Comparison of ENCODE assay signal across 20 cellular contexts in the genomic region with DNA sequence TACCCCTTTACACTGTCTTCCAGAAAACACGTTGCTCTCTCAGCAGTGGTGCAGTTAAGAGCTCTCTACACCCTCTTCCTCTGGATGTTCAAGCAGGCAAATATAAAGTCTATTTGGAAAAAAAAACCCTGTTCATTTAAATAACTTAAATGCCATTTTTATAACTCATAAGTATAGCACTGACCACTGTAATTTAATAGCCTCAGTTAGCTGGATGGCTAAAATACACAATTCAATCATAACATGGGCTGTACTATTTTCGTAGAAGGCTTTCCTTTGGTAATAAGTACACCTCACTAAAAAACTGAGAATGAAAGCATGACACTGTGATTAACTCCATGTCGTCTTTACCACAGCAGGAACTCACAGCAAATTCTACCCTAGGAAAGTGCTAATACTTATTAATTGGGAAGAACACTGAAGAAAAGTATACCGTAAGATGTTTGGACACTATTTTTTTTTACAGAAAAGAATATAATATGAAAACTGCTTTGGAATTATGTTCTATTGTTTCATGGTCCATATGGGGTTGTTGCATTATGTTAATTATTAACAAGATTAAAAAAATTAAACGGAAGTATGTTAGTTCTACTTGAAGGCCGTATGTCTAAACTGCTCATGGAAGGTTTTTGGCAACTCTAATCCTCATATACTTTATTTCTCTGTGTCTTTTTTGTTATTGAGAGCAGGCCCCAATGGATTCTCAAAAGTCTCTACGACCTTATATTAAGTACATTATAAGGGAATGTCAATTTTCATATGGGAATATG.
DNase-seq lines count a peak whose midpoint lies in the region; ATAC-seq and TF ChIP-seq lines count a peak whose summit lies in the region.
"Had no signal": no experiment of that assay in that cellular context is flagged by ENCODE, and none has a peak within 500 bp of the region (broad histone marks: within the 10 kb centered on the region; RNA-seq: fewer than 3 reads in every experiment).

No MANE protein-coding gene starts in this region.

- no peaks in the 10 kb centered on the region for H3K9me3 ChIP-seq in transverse colon
- H3K9me3 ChIP-seq: right atrium auricular region, upper lobe of left lung had no signal

- H3K4me1 Mint-ChIP-seq in chondrocyte (ENCODE audit: low read depth) (peaks cover 16% of the 10 kb centered on the region), nephron (peaks cover 9% of the 10 kb centered on the region)
- H3K4me1 Mint-ChIP-seq: naive B cell; stimulated activated effector memory CD8-positive, alpha-beta T cell treated with anti-CD3 and anti-CD28 coated beads, Interleukin-12 subunit alpha, Interleukin-12 subunit beta, amount 100 ng/mL, for 72 hours had no signal

- H3K36me3 ChIP-seq in transverse colon = no peaks in the 10 kb centered on the region
- H3K36me3 ChIP-seq: left ventricle myocardium inferior, right atrium auricular region, upper lobe of left lung had no signal

- intact Hi-C loops in transverse colon (cut with DNase I; ENCODE audit: low total_unique reads) = no loop called here

- H3K4me3 Mint-ChIP-seq in chondrocyte (ENCODE audit: unreplicated experiment) = no peak overlapping the region
- H3K4me3 Mint-ChIP-seq in nephron = no peak overlapping the region
- H3K4me3 Mint-ChIP-seq: activated CD4-positive, alpha-beta memory T cell treated with anti-CD3 and anti-CD28 coated beads for 36 hours; dendritic cell treated with granulocyte-macrophage colony-stimulating factor and Interleukin-4, amounts not matched to agents 40 ng/mL and 50 ng/mL, for 4 days; H9; naive B cell; stimulated activated effector memory CD8-positive, alpha-beta T cell treated with anti-CD3 and anti-CD28 coated beads, Interleukin-12 subunit alpha, Interleukin-12 subunit beta, amount 100 ng/mL, for 72 hours had no signal

- H3K27ac Mint-ChIP-seq in chondrocyte (ENCODE audit: unreplicated experiment) (peak overlapping the region; percentile 93), nephron (peak overlapping the region; percentile 24 to 62 (median 27))
- H3K27ac Mint-ChIP-seq: activated CD4-positive, alpha-beta memory T cell treated with anti-CD3 and anti-CD28 coated beads for 36 hours; dendritic cell treated with granulocyte-macrophage colony-stimulating factor and Interleukin-4, amounts not matched to agents 40 ng/mL and 50 ng/mL, for 4 days; H9; naive B cell; stimulated activated effector memory CD8-positive, alpha-beta T cell treated with anti-CD3 and anti-CD28 coated beads, Interleukin-12 subunit alpha, Interleukin-12 subunit beta, amount 100 ng/mL, for 72 hours had no signal

- H3K4me3 ChIP-seq in AG10803 (ENCODE audit: low read length) (no peak overlapping the region), transverse colon (no peak overlapping the region)
- H3K4me3 ChIP-seq: left ventricle myocardium inferior, right atrium auricular region, SK-N-MC, upper lobe of left lung had no signal

- WGBS in transverse colon (ENCODE audit: low coverage in 1 of 2), 2 donors = 58 to 60% methylated on average over 6 to 7 of the region's 7 CpGs

- DNase-seq in AG10803 (ENCODE audit: low read depth) (peak; percentile 37), NCI-H2227 (lab: John Stamatoyannopoulos, UW; ENCODE audit: unreplicated experiment) (peak; percentile 35), chondrocyte (ENCODE audit: low spot score) (no peak), HuH-7.5 (ENCODE audit: low spot score) (no peak), transverse colon (no peak)
- DNase-seq in activated naive CD4-positive, alpha-beta T cell treated with Interleukin-2 at 50 U/mL for 16 hours = no peak
- DNase-seq: activated CD4-positive, alpha-beta memory T cell treated with anti-CD3 and anti-CD28 coated beads for 36 hours; DMS 273 treated with DMSO at 0.1 percent for 48 hours; erythroblast; H9; KG1; left ventricle myocardium inferior; naive B cell; upper lobe of left lung had no signal

- no peaks in the 10 kb centered on the region for H3K27me3 Mint-ChIP-seq in chondrocyte (ENCODE audit: low read depth)
- H3K27me3 Mint-ChIP-seq in nephron (ENCODE audit: low read depth) = no peaks in the 10 kb centered on the region
- H3K27me3 Mint-ChIP-seq: activated CD4-positive, alpha-beta memory T cell treated with anti-CD3 and anti-CD28 coated beads for 36 hours; dendritic cell treated with granulocyte-macrophage colony-stimulating factor and Interleukin-4, amounts not matched to agents 40 ng/mL and 50 ng/mL, for 4 days had no signal

- no peak for TF ChIP-seq EP300 in transverse colon (IDR thresholded peaks at IDR 0.05; ENCODE audit: low read depth)

- H3K9me3 Mint-ChIP-seq in chondrocyte (ENCODE audit: low read depth) (peaks cover 8% of the 10 kb centered on the region), nephron (no peaks in the 10 kb centered on the region)
- H3K9me3 Mint-ChIP-seq: activated CD4-positive, alpha-beta memory T cell treated with anti-CD3 and anti-CD28 coated beads for 36 hours; dendritic cell treated with granulocyte-macrophage colony-stimulating factor and Interleukin-4, amounts not matched to agents 40 ng/mL and 50 ng/mL, for 4 days; H9; stimulated activated effector memory CD8-positive, alpha-beta T cell treated with anti-CD3 and anti-CD28 coated beads, Interleukin-12 subunit alpha, Interleukin-12 subunit beta, amount 100 ng/mL, for 72 hours had no signal

- H3K27ac ChIP-seq in transverse colon = no peak overlapping the region
- H3K27ac ChIP-seq: left ventricle myocardium inferior, right atrium auricular region, SK-N-MC, upper lobe of left lung had no signal

- no peak for ATAC-seq in HG02623 (IDR thresholded peaks at IDR 0.05; ENCODE audit: unreplicated experiment)
- ATAC-seq: stimulated activated effector memory CD8-positive, alpha-beta T cell treated with anti-CD3 and anti-CD28 coated beads, Interleukin-12 subunit alpha, Interleukin-12 subunit beta, amount 100 ng/mL, for 72 hours had no signal

- peaks cover 0 to 6% (median 0%) of the 10 kb centered on the region in 4 donors for H3K4me1 ChIP-seq in transverse colon
- H3K4me1 ChIP-seq: left ventricle myocardium inferior, right atrium auricular region, upper lobe of left lung had no signal

- no peaks in the 10 kb centered on the region for H3K36me3 Mint-ChIP-seq in chondrocyte (ENCODE audit: low read depth)
- no peaks in the 10 kb centered on the region for H3K36me3 Mint-ChIP-seq in nephron (ENCODE audit: low read depth)
- H3K36me3 Mint-ChIP-seq: activated CD4-positive, alpha-beta memory T cell treated with anti-CD3 and anti-CD28 coated beads for 36 hours; naive B cell; stimulated activated effector memory CD8-positive, alpha-beta T cell treated with anti-CD3 and anti-CD28 coated beads, Interleukin-12 subunit alpha, Interleukin-12 subunit beta, amount 100 ng/mL, for 72 hours had no signal

- no peak for TF ChIP-seq CTCF in AG10803 (conservative IDR thresholded peaks at IDR 0.05; ENCODE audit: low read length)
- no peak for TF ChIP-seq CTCF in chondrocyte (IDR thresholded peaks at IDR 0.05)
- no peak for TF ChIP-seq CTCF in nephron (IDR thresholded peaks at IDR 0.05; ENCODE audit: unreplicated experiment in 3 of 3)
- no peak for TF ChIP-seq CTCF in transverse colon (IDR thresholded peaks at IDR 0.05)

- in situ Hi-C loops in transverse colon (cut with MboI; ENCODE audit: low pct_ligation_motif_present in 1 of 4, low pct_unique_long_range_greater_than_20kb in 1 of 4, low sequenced_read_pairs in 3 of 4) = no loop called here

- no peaks in the 10 kb centered on the region for H3K27me3 ChIP-seq in transverse colon
- H3K27me3 ChIP-seq: right atrium auricular region, upper lobe of left lung had no signal

- no peak for TF ChIP-seq POLR2A in transverse colon (IDR thresholded peaks at IDR 0.05)

Comparison
In these comparisons a context has a peak if more than half of its experiments do, and no peak if none do; other contexts are left out.
1. DNase-seq: peak in AG10803 (single experiment) and NCI-H2227 (single experiment); none in chondrocyte (single experiment), activated naive CD4-positive, alpha-beta T cell treated with Interleukin-2 at 50 U/mL for 16 hours (single experiment), HuH-7.5 (single experiment) and transverse colon (single experiment).